ENCODE assay signal across 10 cellular contexts in the genomic region with DNA sequence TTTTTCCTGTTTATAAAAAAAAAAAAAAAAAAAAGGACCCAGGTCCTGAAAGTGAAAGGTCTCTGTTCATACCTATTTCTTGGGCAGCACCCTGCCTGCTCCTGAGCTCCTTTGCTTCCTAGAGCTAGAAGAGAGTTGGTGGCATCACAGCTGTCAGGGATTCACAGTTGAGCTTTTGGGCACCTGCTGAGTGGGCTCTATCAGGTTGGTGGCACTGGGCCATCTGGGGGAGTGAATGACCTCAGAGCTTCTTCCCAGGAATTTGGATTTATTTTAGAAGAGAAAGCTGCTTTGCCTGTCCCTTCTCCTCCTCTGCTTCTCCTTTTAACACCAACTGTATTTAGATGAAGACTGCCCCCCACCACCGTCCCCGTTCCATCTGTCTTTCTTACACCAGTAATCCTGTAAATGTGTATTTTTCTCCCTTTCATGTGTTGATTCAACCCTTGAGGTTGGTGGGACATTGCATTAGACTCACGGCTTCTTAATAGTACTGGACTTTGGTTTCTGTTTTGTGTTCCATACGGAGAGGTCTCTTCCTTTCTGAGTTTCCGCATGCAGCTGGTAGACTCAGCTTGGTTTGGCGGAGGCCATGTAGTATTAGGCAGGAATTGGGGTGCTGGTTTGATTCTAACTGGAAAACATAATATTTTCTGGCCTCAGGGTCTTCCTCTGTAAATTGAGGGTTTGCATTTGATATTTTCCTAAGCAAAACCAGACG. TPM values are rescaled to one million over a fixed set of nuclear protein-coding genes. Genes with fewer than 3 reads are reported as not detected.
DNase-seq lines count a peak whose midpoint lies in the region; ATAC-seq and TF ChIP-seq lines count a peak whose summit lies in the region.
"Had no signal": no experiment of that assay in that cellular context is flagged by ENCODE, and none has a peak within 500 bp of the region (broad histone marks: within the 10 kb centered on the region; RNA-seq: fewer than 3 reads in every experiment).

No MANE protein-coding gene starts in this region.

- ATAC-seq in DND-41 (ENCODE audit: insufficient read depth, low read depth) (0 out of 3 replicates have a peak, but pooled peaks have one; percentile 22), GM21717 (IDR thresholded peaks at IDR 0.05; ENCODE audit: unreplicated experiment) (no peak)

- H3F3A ChIP-seq in SU-DHL-6 (ENCODE audit: insufficient read depth): 0 out of 2 replicates have a peak, but pooled peaks cover 6% of the 10 kb centered on the region

- H4K20me1 ChIP-seq in DND-41 (ENCODE audit: insufficient read depth, low read length) (peaks cover 39% of the 10 kb centered on the region; the same call in 1 of the 2 replicates), SU-DHL-6 (ENCODE audit: low read depth, low read length) (no peaks in the 10 kb centered on the region)

- peak overlapping the region; percentile 30; the same call in 1 of the 2 replicates for H3K27ac ChIP-seq in DND-41 (ENCODE audit: low read length)
- no peak overlapping the region for H3K27ac ChIP-seq in SU-DHL-6 (ENCODE audit: low read depth, low read length)
- H3K27ac ChIP-seq: hepatocyte had no signal

- H3K9me2 ChIP-seq in SU-DHL-6 (replicated peaks; ENCODE audit: insufficient read depth, low read length): no peaks in the 10 kb centered on the region

- H3K9ac ChIP-seq in DND-41 (ENCODE audit: low read depth, low read length) (no peak overlapping the region), SU-DHL-6 (ENCODE audit: low read length) (no peak overlapping the region), mucosa of stomach (ENCODE audit: low read length) (peak overlapping the region; percentile 38)

- H3K79me2 ChIP-seq in DND-41 (ENCODE audit: insufficient read depth, low read length): peaks cover 84% of the 10 kb centered on the region
- no peaks in the 10 kb centered on the region for H3K79me2 ChIP-seq in SU-DHL-6 (ENCODE audit: insufficient read depth, low read length)

- H3K36me3 ChIP-seq in DND-41 (ENCODE audit: insufficient read depth, low read length) (0 out of 2 replicates have a peak, but pooled peaks cover 2% of the 10 kb centered on the region), SU-DHL-6 (ENCODE audit: low read length) (no peaks in the 10 kb centered on the region), mucosa of stomach (ENCODE audit: control insufficient read depth, insufficient read depth, low read length) (no peaks in the 10 kb centered on the region)

- H3K27me3 ChIP-seq in DND-41 (ENCODE audit: insufficient read depth, low read length, poor library complexity): no peaks in the 10 kb centered on the region
- H3K27me3 ChIP-seq in SU-DHL-6 (ENCODE audit: low read length): no peaks in the 10 kb centered on the region
- no peaks in the 10 kb centered on the region for H3K27me3 ChIP-seq in mucosa of stomach (ENCODE audit: control insufficient read depth, insufficient read depth, low read length)
- H3K27me3 ChIP-seq: hepatocyte had no signal

- DNase-seq in CD1c-positive myeloid dendritic cell (ENCODE audit: extremely low spot score) (peak; percentile 27), DND-41 (no peak), putamen (ENCODE audit: low spot score) (no peak), SK-N-DZ (ENCODE audit: low spot score) (no peak)

- H2AFZ ChIP-seq in DND-41 (ENCODE audit: low read depth, low read length) (no peak overlapping the region), SU-DHL-6 (ENCODE audit: low read depth, low read length, severe bottlenecking) (no peak overlapping the region)
- H2AFZ ChIP-seq: GM23338, hepatocyte had no signal

- H3K9me3 ChIP-seq in DND-41 (ENCODE audit: insufficient read depth, low read length, severe bottlenecking): no peaks in the 10 kb centered on the region
- no peaks in the 10 kb centered on the region for H3K9me3 ChIP-seq in SU-DHL-6 (ENCODE audit: insufficient read depth, low read length)
- no peaks in the 10 kb centered on the region for H3K9me3 ChIP-seq in mucosa of stomach (ENCODE audit: control insufficient read depth, low read length)

- H3K4me3 ChIP-seq in DND-41 (ENCODE audit: low read depth in 1 of 2, low read length in 2 of 2) (no peak overlapping the region), SU-DHL-6 (ENCODE audit: insufficient read depth, low read length, poor library complexity, severe bottlenecking) (no peak overlapping the region), mucosa of stomach (ENCODE audit: low read length) (no peak overlapping the region)
- H3K4me3 ChIP-seq: GM23338, hepatocyte, lung had no signal

- TF ChIP-seq CTCF in DND-41 (IDR thresholded peaks at IDR 0.05; ENCODE audit: borderline replicate concordance, extremely low read depth, low read length, poor library complexity, severe bottlenecking): no peak
- no peak for TF ChIP-seq CTCF in SU-DHL-6 (IDR thresholded peaks at IDR 0.05; ENCODE audit: insufficient read depth, low read length, poor library complexity, severe bottlenecking)

- H3K4me1 ChIP-seq in DND-41 (ENCODE audit: insufficient read depth, low read length): peaks cover 33% of the 10 kb centered on the region
- peaks cover 27% of the 10 kb centered on the region for H3K4me1 ChIP-seq in mucosa of stomach (ENCODE audit: control insufficient read depth, insufficient read depth, low read length)

- H3K4me2 ChIP-seq in DND-41 (ENCODE audit: insufficient read depth, low read length): no peak overlapping the region
- H3K4me2 ChIP-seq in SU-DHL-6 (ENCODE audit: low read depth, low read length, poor library complexity, severe bottlenecking): peak overlapping the region; percentile 14
- H3K4me2 ChIP-seq: GM23338, hepatocyte had no signal

RNA-seq across cellular contexts. Expression of gene MGAT5, which starts 7.6 kb away (rescaled TPM):
- 37.1 and 55.6 TPM in 2 replicates for polyA plus RNA-seq in SK-N-DZ (2014; cell fraction: cytosol; rRNA removed)
- 20.4 and 23.6 TPM in 2 replicates for polyA plus RNA-seq in SK-N-DZ (2014; cell fraction: nucleus; rRNA removed)
